Comparison of ENCODE assay signal across 15 cellular contexts in genomic region chr5:107556575-107556974, GRCh38.
DNase-seq lines count a peak whose midpoint lies in the region; ATAC-seq and TF ChIP-seq lines count a peak whose summit lies in the region.
"Had no signal": no experiment of that assay in that cellular context is flagged by ENCODE, and none has a peak within 500 bp of the region (broad histone marks: within the 10 kb centered on the region; RNA-seq: fewer than 3 reads in every experiment).

No MANE protein-coding gene starts in this region.

- H3K4me1 ChIP-seq in HCT116 (ENCODE audit: control insufficient read depth in 1 of 2, insufficient read depth in 2 of 2, low read length in 2 of 2) (peaks cover 6 to 15% of the 10 kb centered on the region in 2 experiments; a peak in 3 of 4 replicates), IMR-90 (ENCODE audit: control insufficient read depth, insufficient read depth, low read length) (peaks cover 10% of the 10 kb centered on the region), trophoblast cell (ENCODE audit: control insufficient read depth in 1 of 2, insufficient read depth in 2 of 2, low read length in 2 of 2) (peaks cover 11 to 19% of the 10 kb centered on the region in 2 experiments)

- no TSS peak for BruUV-seq in HCT116 (replicated peaks; lab: Mats Ljungman, UMichigan)
- BruUV-seq in IMR-90 (replicated peaks; lab: Mats Ljungman, UMichigan), result no TSS peak
- BruUV-seq in MCF 10A (replicated peaks; lab: Mats Ljungman, UMichigan), result no TSS peak

- peaks cover 15% of the 10 kb centered on the region for H3K9me1 ChIP-seq in IMR-90 (ENCODE audit: insufficient read depth, low read length)

- in situ Hi-C loops in IMR-90 (cut with MboI; ENCODE audit: low sequenced_read_pairs), result no loop called here

- H2BK12ac ChIP-seq in trophoblast cell (ENCODE audit: low read length), result no peak overlapping the region

- dilution Hi-C loops in IMR-90 (cut with HindIII; ENCODE audit: low sequenced_read_pairs, unreplicated experiment), result no loop called here

- H3K4me2 ChIP-seq in HCT116 (ENCODE audit: low read length), result peak overlapping the region; percentile 59
- H3K4me2 ChIP-seq in IMR-90 (ENCODE audit: low read depth, low read length), result no peak overlapping the region
- H3K4me2 ChIP-seq in trophoblast cell (ENCODE audit: low read length), result no peak overlapping the region

- H3K23ac ChIP-seq in IMR-90 (ENCODE audit: low read depth, low read length) (no peak overlapping the region), trophoblast cell (ENCODE audit: low read length) (no peak overlapping the region)

- H3K4me3 ChIP-seq in HCT116 (replicated peaks in 1 of 2; ENCODE audit: low read depth in 1 of 2, low read length in 2 of 2) (no peak overlapping the region), IMR-90 (ENCODE audit: insufficient read depth, low read depth, low read length) (no peak overlapping the region), trophoblast cell (ENCODE audit: low read depth, low read length) (no peak overlapping the region)

- peak overlapping the region; percentile 38; the same call in 1 of the 2 replicates for H4K91ac ChIP-seq in IMR-90 (ENCODE audit: insufficient read depth, low read depth, low read length)
- H4K91ac ChIP-seq in trophoblast cell (ENCODE audit: low read depth, low read length), result no peak overlapping the region

- H4K20me1 ChIP-seq in HCT116 (ENCODE audit: insufficient read depth) (no peaks in the 10 kb centered on the region), IMR-90 (ENCODE audit: insufficient read depth, low read length) (no peaks in the 10 kb centered on the region)

- no peak overlapping the region for H2AK5ac ChIP-seq in IMR-90 (ENCODE audit: low read depth, low read length)
- no peak overlapping the region for H2AK5ac ChIP-seq in trophoblast cell (ENCODE audit: low read length)

- H3K79me1 ChIP-seq in IMR-90 (ENCODE audit: low read depth in 1 of 2, low read length in 2 of 2), result peaks cover 0 to 4% of the 10 kb centered on the region in 2 experiments; a peak in 1 of 4 replicates
- peaks cover 4% of the 10 kb centered on the region for H3K79me1 ChIP-seq in trophoblast cell (ENCODE audit: low read length)

- no peak overlapping the region for H4K12ac ChIP-seq in trophoblast cell (ENCODE audit: low read depth, low read length)

- H3K9me3 ChIP-seq in HCT116 (ENCODE audit: control insufficient read depth in 1 of 2, insufficient read depth in 1 of 2, low read depth in 1 of 2, low read length in 2 of 2) (no peaks in the 10 kb centered on the region), IMR-90 (ENCODE audit: control insufficient read depth, insufficient read depth, low read length) (no peaks in the 10 kb centered on the region), trophoblast cell (ENCODE audit: insufficient read depth, low read depth, low read length) (no peaks in the 10 kb centered on the region)
- H3K9me3 ChIP-seq: Caco-2 had no signal

- H3K4ac ChIP-seq in IMR-90 (ENCODE audit: low read depth, low read length) (peak overlapping the region; percentile 71), trophoblast cell (ENCODE audit: low read depth, low read length) (no peak overlapping the region)

- POLR2A ChIA-PET in HCT116 (lab: Charles Lee) (no interaction called here), IMR-90 (lab: Charles Lee; ENCODE audit: unreplicated experiment) (no interaction called here), MCF 10A (lab: Yijun Ruan, JAX) (interaction anchor here (0.7 to 7.7 kb wide), 9 partner anchors 9 to 167 kb away, joined by 3 to 76 read pairs (median 6); partner anchors contain the start of gene EFNA5)

- H3K18ac ChIP-seq in IMR-90 (ENCODE audit: low read depth, low read length) (no peak overlapping the region), trophoblast cell (ENCODE audit: low read length) (no peak overlapping the region)

- H3K27ac ChIP-seq in HCT116 (ENCODE audit: low read depth, low read length) (no peak overlapping the region), IMR-90 (ENCODE audit: insufficient read depth, low read length) (no peak overlapping the region), trophoblast cell (ENCODE audit: low read depth, low read length) (peak overlapping the region; percentile 57)

- no peak overlapping the region for H4K5ac ChIP-seq in IMR-90 (ENCODE audit: low read depth, low read length)

- H3K14ac ChIP-seq in IMR-90 (replicated peaks; ENCODE audit: low read depth, low read length) (peak overlapping the region; percentile 42; the same call in 1 of the 2 replicates), trophoblast cell (ENCODE audit: low read length) (no peak overlapping the region)

- TF ChIP-seq POLR2A in HCT116 (IDR thresholded peaks at IDR 0.05; ENCODE audit: borderline replicate concordance, extremely low read depth, insufficient read depth, insufficient read length) (no peak), IMR-90 (IDR thresholded peaks at IDR 0.05; ENCODE audit: low read depth, low read length) (no peak)

- H3K9ac ChIP-seq in HCT116 (ENCODE audit: low read length) (no peak overlapping the region), IMR-90 (ENCODE audit: low read depth, low read length) (no peak overlapping the region), trophoblast cell (ENCODE audit: low read length) (no peak overlapping the region)

- no peaks in the 10 kb centered on the region for H3K27me3 Mint-ChIP-seq in MCF 10A (ENCODE audit: insufficient read depth, unreplicated experiment)
- H3K27me3 Mint-ChIP-seq in activated T-cell treated with anti-CD3 and anti-CD28 coated beads, Interleukin-2, amount 50 U/mL, for 24 hours, result no peaks in the 10 kb centered on the region
- H3K27me3 Mint-ChIP-seq: B cell had no signal

- RAD21 ChIA-PET in HCT116 (lab: Charles Lee; ENCODE audit: low non-redundant PET in 1 of 2, low total read pairs in 2 of 2, uncharacterized antibody in 2 of 2, unreplicated experiment in 2 of 2), result no interaction called here

- H2AK9ac ChIP-seq in IMR-90 (replicated peaks; ENCODE audit: low read depth, low read length, poor library complexity), result no peak overlapping the region

- peaks cover 12% of the 10 kb centered on the region for H3K36me3 Mint-ChIP-seq in MCF 10A (ENCODE audit: insufficient read depth, unreplicated experiment)
- no peaks in the 10 kb centered on the region for H3K36me3 Mint-ChIP-seq in activated T-cell treated with anti-CD3 and anti-CD28 coated beads, Interleukin-2, amount 50 U/mL, for 24 hours (ENCODE audit: low read depth)
- H3K36me3 Mint-ChIP-seq: CD4-positive, CD25-positive, alpha-beta regulatory T cell had no signal

- CTCF ChIA-PET in HCT116 (lab: Charles Lee) (interaction anchor here (2.2 kb wide), 1 partner anchor 16 kb away, joined by 17 read pairs; no protein-coding TSS in a partner anchor), IMR-90 (lab: Yijun Ruan, JAX) (interaction anchor here (2.8 kb wide), 1 partner anchor 16 kb away, joined by 9 read pairs; no protein-coding TSS in a partner anchor), MCF 10A (lab: Yijun Ruan, JAX) (interaction anchor here (0.9 to 1.8 kb wide), 4 partner anchors 9 to 166 kb away, joined by 3 to 5 read pairs (median 3); no protein-coding TSS in a partner anchor)

- no CpG with 5 or more reads among the region's 7 CpGs for WGBS in IMR-90 (ENCODE audit: extremely low coverage in 2 of 2, insufficient read length in 1 of 2), 2 experiments
- WGBS in trophoblast cell (ENCODE audit: extremely low coverage, insufficient coverage, insufficient read length), result no CpG with 5 or more reads among the region's 7 CpGs

- peaks cover 47% of the 10 kb centered on the region for H3K4me1 Mint-ChIP-seq in MCF 10A (ENCODE audit: insufficient read depth, unreplicated experiment)
- H3K4me1 Mint-ChIP-seq in activated T-cell treated with anti-CD3 and anti-CD28 coated beads, Interleukin-2, amount 50 U/mL, for 24 hours (ENCODE audit: low read depth), result no peaks in the 10 kb centered on the region
- H3K4me1 Mint-ChIP-seq: B cell; CD4-positive, CD25-positive, alpha-beta regulatory T cell had no signal

- TF ChIP-seq CTCF in HCT116 (IDR thresholded peaks at IDR 0.05 in 2 of 3, conservative IDR thresholded peaks at IDR 0.05 in 1 of 3; ENCODE audit: borderline replicate concordance in 1 of 3, insufficient read depth in 1 of 3, low read depth in 2 of 3, low read length in 2 of 3), result no peak
- TF ChIP-seq CTCF in IMR-90 (conservative IDR thresholded peaks at IDR 0.05; ENCODE audit: low read depth, low read length), result no peak
- no peak for TF ChIP-seq CTCF in MCF 10A (IDR thresholded peaks at IDR 0.05; ENCODE audit: unreplicated experiment)

- no peak overlapping the region for H2BK15ac ChIP-seq in IMR-90 (ENCODE audit: low read depth, low read length)

- no peaks in the 10 kb centered on the region for H3K27me3 ChIP-seq in HCT116 (ENCODE audit: insufficient read depth, low read length)
- no peaks in the 10 kb centered on the region for H3K27me3 ChIP-seq in IMR-90 (ENCODE audit: control insufficient read depth, insufficient read depth, low read length)
- H3K27me3 ChIP-seq in trophoblast cell (ENCODE audit: insufficient read depth, low read length), result no peaks in the 10 kb centered on the region

- H3K9me2 ChIP-seq in HCT116 (ENCODE audit: insufficient read depth), result no peaks in the 10 kb centered on the region

- H2AFZ ChIP-seq in HCT116 (ENCODE audit: low read depth, low read length, poor library complexity, severe bottlenecking) (peak overlapping the region; percentile 94), IMR-90 (replicated peaks; ENCODE audit: low read length, poor library complexity) (no peak overlapping the region), trophoblast cell (ENCODE audit: insufficient read depth, low read length, poor library complexity) (no peak overlapping the region)

- peak overlapping the region; percentile 85 for H2BK120ac ChIP-seq in IMR-90 (ENCODE audit: low read depth, low read length)
- no peak overlapping the region for H2BK120ac ChIP-seq in trophoblast cell (ENCODE audit: insufficient read depth, low read length, poor library complexity)

- intact Hi-C loops in HCT116 (cut with micrococcal nuclease) (no loop called here), IMR-90 (cut with micrococcal nuclease) (no loop called here), MCF 10A (cut with micrococcal nuclease) (loop anchor here (5.0 kb wide), 1 partner anchor 89 kb away; no protein-coding TSS in a partner anchor)

- H4K8ac ChIP-seq in IMR-90 (ENCODE audit: low read depth in 2 of 2, low read length in 2 of 2) (peak overlapping the region in 1 of 2 experiments; percentile 75; a peak in 2 of 4 replicates), trophoblast cell (ENCODE audit: low read depth, low read length) (no peak overlapping the region)

- ATAC-seq in HCT116 (no peak), IMR-90 (ENCODE audit: low read depth) (no peak), GM18519 (IDR thresholded peaks at IDR 0.05; ENCODE audit: low FRiP score, unreplicated experiment) (no peak)

- TF ChIP-seq RAD21 in HCT116 (IDR thresholded peaks at IDR 0.05; ENCODE audit: low read depth) (no peak), IMR-90 (IDR thresholded peaks at IDR 0.05; ENCODE audit: low read length) (no peak)

- H2BK20ac ChIP-seq in IMR-90 (ENCODE audit: low read depth, low read length), result peak overlapping the region; percentile 77; the same call in 1 of the 2 replicates

- peak overlapping the region; percentile 77 for H3K27ac Mint-ChIP-seq in MCF 10A (ENCODE audit: low read depth, unreplicated experiment)
- no peak overlapping the region for H3K27ac Mint-ChIP-seq in activated T-cell treated with anti-CD3 and anti-CD28 coated beads, Interleukin-2, amount 50 U/mL, for 24 hours
- H3K27ac Mint-ChIP-seq: B cell; CD4-positive, CD25-positive, alpha-beta regulatory T cell had no signal

- H3K56ac ChIP-seq in IMR-90 (ENCODE audit: extremely low read depth, insufficient read depth, low read length), result no peak overlapping the region

- H2BK5ac ChIP-seq in IMR-90 (ENCODE audit: low read depth, low read length, poor library complexity, severe bottlenecking) (no peak overlapping the region), trophoblast cell (ENCODE audit: low read depth, low read length, poor library complexity) (no peak overlapping the region)

- peak overlapping the region; percentile 20 for H3K4me3 Mint-ChIP-seq in MCF 10A (ENCODE audit: unreplicated experiment)
- H3K4me3 Mint-ChIP-seq in activated T-cell treated with anti-CD3 and anti-CD28 coated beads, Interleukin-2, amount 50 U/mL, for 24 hours, result no peak overlapping the region
- H3K4me3 Mint-ChIP-seq: B cell; CD4-positive, CD25-positive, alpha-beta regulatory T cell; H9 had no signal

- H3K79me2 ChIP-seq in HCT116 (ENCODE audit: insufficient read depth, low read length), result no peaks in the 10 kb centered on the region
- peaks cover 2% of the 10 kb centered on the region for H3K79me2 ChIP-seq in trophoblast cell (ENCODE audit: control insufficient read depth, insufficient read depth, low read length, poor library complexity)

- no peaks in the 10 kb centered on the region for H3K9me3 Mint-ChIP-seq in MCF 10A (ENCODE audit: unreplicated experiment)
- no peaks in the 10 kb centered on the region for H3K9me3 Mint-ChIP-seq in activated T-cell treated with anti-CD3 and anti-CD28 coated beads, Interleukin-2, amount 50 U/mL, for 24 hours
- H3K9me3 Mint-ChIP-seq: H9 had no signal

- DNase-seq in HCT116 (ENCODE audit: low read depth, low spot score), result no peak
- DNase-seq in IMR-90, result no peak
- DNase-seq in MCF 10A (ENCODE audit: unreplicated experiment), result no peak
- no peak for DNase-seq in trophoblast cell
- no peak for DNase-seq in activated CD4-positive, CD25-positive, alpha-beta regulatory T cell (lab: John Stamatoyannopoulos, UW)
- DNase-seq in activated T-cell treated with anti-CD3 and anti-CD28 coated beads, Interleukin-2, amount 50 U/mL, for 24 hours, result no peak
- no peak for DNase-seq in DMS114 treated with DMSO at 0.1 percent for 48 hours (lab: John Stamatoyannopoulos, UW; ENCODE audit: unreplicated experiment)
- DNase-seq: CD4-positive, CD25-positive, alpha-beta regulatory T cell; DMS53; NCI-H187 treated with DMSO at 0.1 percent for 48 hours; NCI-H345 had no signal

- H3K36me3 ChIP-seq in HCT116 (ENCODE audit: control insufficient read depth in 1 of 2, insufficient read depth in 2 of 2, low read length in 2 of 2), result no peaks in the 10 kb centered on the region
- no peaks in the 10 kb centered on the region for H3K36me3 ChIP-seq in IMR-90 (ENCODE audit: control insufficient read depth, insufficient read depth, low read length)
- no peaks in the 10 kb centered on the region for H3K36me3 ChIP-seq in trophoblast cell (ENCODE audit: control insufficient read depth in 1 of 2, insufficient read depth in 2 of 2, low read length in 2 of 2)
